Comparison of ENCODE assay signal across 8 cellular contexts in genomic region chr11:128496684-128497056, GRCh38.
DNase-seq lines count a peak whose midpoint lies in the region; ATAC-seq and TF ChIP-seq lines count a peak whose summit lies in the region.

No MANE protein-coding gene starts in this region.

- peaks cover 73% of the 10 kb centered on the region for H3K4me1 ChIP-seq in OCI-LY3 (ENCODE audit: low read length)
- peaks cover 67% of the 10 kb centered on the region for H3K4me1 ChIP-seq in fibroblast of lung (ENCODE audit: control insufficient read depth, extremely low read depth, insufficient read depth, low read length)

- peaks cover 92% of the 10 kb centered on the region for H3K4me1 Mint-ChIP-seq in stimulated activated memory B cell treated with anti-CD40 and anti-IgM and Interleukin-4, amounts not matched to agents 10 μg/mL and 1 μg/mL and 100 μg/mL, for 72 hours

- peak overlapping the region; percentile 72 for H3K4me3 ChIP-seq in OCI-LY3 (ENCODE audit: low read length)
- peak overlapping the region in 2 of 4 experiments; percentile 1 to 31 for H3K4me3 ChIP-seq in fibroblast of lung (replicated peaks in 1 of 4; ENCODE audit: control extremely low read depth in 1 of 4, insufficient read depth in 1 of 4, low read depth in 3 of 4, low read length in 4 of 4)

- no peaks in the 10 kb centered on the region for H3K27me3 Mint-ChIP-seq in stimulated activated memory B cell treated with anti-CD40 and anti-IgM and Interleukin-4, amounts not matched to agents 10 μg/mL and 1 μg/mL and 100 μg/mL, for 72 hours

- H3K9me3 Mint-ChIP-seq in stimulated activated memory B cell treated with anti-CD40 and anti-IgM and Interleukin-4, amounts not matched to agents 10 μg/mL and 1 μg/mL and 100 μg/mL, for 72 hours: no peaks in the 10 kb centered on the region

- peak overlapping the region; percentile 92 for H3K27ac Mint-ChIP-seq in stimulated activated memory B cell treated with anti-CD40 and anti-IgM and Interleukin-4, amounts not matched to agents 10 μg/mL and 1 μg/mL and 100 μg/mL, for 72 hours

- H2AFZ ChIP-seq in OCI-LY3 (ENCODE audit: low read depth, low read length) (no peak overlapping the region), fibroblast of lung (ENCODE audit: low read length) (no peak overlapping the region)

- peak; percentile 61 for DNase-seq in H4 (ENCODE audit: low spot score)
- no peak for DNase-seq in fibroblast of lung (ENCODE audit: low read depth in 2 of 2)
- no peak for DNase-seq in kidney glomerular epithelial cell (lab: John Stamatoyannopoulos, UW)
- DNase-seq in 8988T: no peak
- DNase-seq in HT-29 (ENCODE audit: low spot score): no peak
- no peak for DNase-seq in NK-92 (lab: John Stamatoyannopoulos, UW; ENCODE audit: unreplicated experiment)

- H3K36me3 ChIP-seq in OCI-LY3 (replicated peaks; ENCODE audit: low read depth, low read length) (peaks cover 32% of the 10 kb centered on the region), fibroblast of lung (ENCODE audit: control insufficient read depth, insufficient read depth, low read length) (no peaks in the 10 kb centered on the region)

- H3K9me3 ChIP-seq in OCI-LY3 (ENCODE audit: insufficient read depth, low read length): no peaks in the 10 kb centered on the region
- H3K9me3 ChIP-seq in fibroblast of lung (ENCODE audit: control insufficient read depth, insufficient read depth, low read depth, low read length): no peaks in the 10 kb centered on the region

- H4K20me1 ChIP-seq in OCI-LY3 (ENCODE audit: insufficient read depth, low read length) (peaks cover 55% of the 10 kb centered on the region), fibroblast of lung (ENCODE audit: control insufficient read depth, extremely low read depth, insufficient read depth, low read length) (no peaks in the 10 kb centered on the region)

- H3K79me2 ChIP-seq in OCI-LY3 (ENCODE audit: low read length) (peaks cover 96% of the 10 kb centered on the region), fibroblast of lung (ENCODE audit: control insufficient read depth, insufficient read depth, low read length) (peaks cover 89% of the 10 kb centered on the region)

- peaks cover 39% of the 10 kb centered on the region for H3K36me3 Mint-ChIP-seq in stimulated activated memory B cell treated with anti-CD40 and anti-IgM and Interleukin-4, amounts not matched to agents 10 μg/mL and 1 μg/mL and 100 μg/mL, for 72 hours

- H3K27ac ChIP-seq in OCI-LY3 (ENCODE audit: low read length) (peak overlapping the region; percentile 86), fibroblast of lung (ENCODE audit: insufficient read depth, low read length) (peak overlapping the region; percentile 92)

- H3K4me2 ChIP-seq in OCI-LY3 (ENCODE audit: low read length) (peak overlapping the region; percentile 99), fibroblast of lung (ENCODE audit: extremely low read depth, insufficient read depth, low read length) (peak overlapping the region; percentile 74)

- ATAC-seq in stimulated activated memory B cell treated with anti-CD40 and anti-IgM and Interleukin-4, amounts not matched to agents 10 μg/mL and 1 μg/mL and 100 μg/mL, for 72 hours: peak; percentile 51

- no peak for TF ChIP-seq CTCF in OCI-LY3 (IDR thresholded peaks at IDR 0.05; ENCODE audit: low read depth, low read length)
- no peak for TF ChIP-seq CTCF in fibroblast of lung (conservative IDR thresholded peaks at IDR 0.05 in 1 of 2, IDR thresholded peaks at IDR 0.05 in 1 of 2; ENCODE audit: low read depth in 1 of 2, low read length in 2 of 2)

- no peaks in the 10 kb centered on the region for H3K27me3 ChIP-seq in OCI-LY3 (ENCODE audit: low read depth, low read length)
- H3K27me3 ChIP-seq in fibroblast of lung (ENCODE audit: control insufficient read depth, insufficient read depth, low read length): no peaks in the 10 kb centered on the region

- H3K9ac ChIP-seq in OCI-LY3 (ENCODE audit: low read length) (peak overlapping the region; percentile 63), fibroblast of lung (ENCODE audit: insufficient read depth, low read length) (peak overlapping the region; percentile 25)

- H3K4me3 Mint-ChIP-seq in stimulated activated memory B cell treated with anti-CD40 and anti-IgM and Interleukin-4, amounts not matched to agents 10 μg/mL and 1 μg/mL and 100 μg/mL, for 72 hours: peak overlapping the region; percentile 46
